ENCODE assay signal across 8 cellular contexts in genomic region chr9:37801287-37801850, GRCh38. TPM values are rescaled to one million over a fixed set of nuclear protein-coding genes. Genes with fewer than 3 reads are reported as not detected.
DNase-seq lines count a peak whose midpoint lies in the region; ATAC-seq and TF ChIP-seq lines count a peak whose summit lies in the region.

No MANE protein-coding gene starts in this region.

- no peaks in the 10 kb centered on the region for H3F3A ChIP-seq in DOHH2 (ENCODE audit: control insufficient read depth, insufficient read depth)

- H3K4me1 ChIP-seq in DOHH2 (ENCODE audit: control insufficient read depth, low read length) (peaks cover 23% of the 10 kb centered on the region), HUES48 (ENCODE audit: control insufficient read depth, insufficient read depth, low read length) (peaks cover 14% of the 10 kb centered on the region)

- peaks cover 39% of the 10 kb centered on the region for H3K4me1 Mint-ChIP-seq in activated T-cell treated with anti-CD3 and anti-CD28 coated beads, Interleukin-2, amount 50 U/mL, for 72 hours (ENCODE audit: low read depth)
- H3K4me1 Mint-ChIP-seq in glutamatergic neuron (ENCODE audit: low read depth, unreplicated experiment) = peaks cover 14% of the 10 kb centered on the region

- H3K36me3 Mint-ChIP-seq in activated T-cell treated with anti-CD3 and anti-CD28 coated beads, Interleukin-2, amount 50 U/mL, for 72 hours (ENCODE audit: insufficient read depth in 2 of 2) = peaks cover 0 to 3% of the 10 kb centered on the region in 2 donors
- peaks cover 8% of the 10 kb centered on the region for H3K36me3 Mint-ChIP-seq in glutamatergic neuron (ENCODE audit: unreplicated experiment)

- TF ChIP-seq CTCF in DOHH2 (IDR thresholded peaks at IDR 0.05; ENCODE audit: low read depth, low read length, poor library complexity, severe bottlenecking) = no peak
- TF ChIP-seq CTCF in glutamatergic neuron (IDR thresholded peaks at IDR 0.05; ENCODE audit: partially characterized antibody, unreplicated experiment) = no peak

- H3K9me3 ChIP-seq in DOHH2 (ENCODE audit: control insufficient read depth, insufficient read depth, low read length) (no peaks in the 10 kb centered on the region), HUES48 (ENCODE audit: control insufficient read depth, insufficient read depth, low read length) (no peaks in the 10 kb centered on the region)

- peaks cover 11% of the 10 kb centered on the region for H4K20me1 ChIP-seq in DOHH2 (ENCODE audit: control insufficient read depth, insufficient read depth, low read depth, low read length)

- intact Hi-C loops in posterior vena cava (cut with DNase I) = no loop called here

- peaks cover 63% of the 10 kb centered on the region for H3K79me2 ChIP-seq in DOHH2 (ENCODE audit: control insufficient read depth, low read length)

- peak overlapping the region; percentile 72 for H3K9ac ChIP-seq in HUES48 (ENCODE audit: low read depth, low read length)

- no peaks in the 10 kb centered on the region for H3K27me3 Mint-ChIP-seq in activated T-cell treated with anti-CD3 and anti-CD28 coated beads, Interleukin-2, amount 50 U/mL, for 72 hours (ENCODE audit: low read depth)
- H3K27me3 Mint-ChIP-seq in glutamatergic neuron (ENCODE audit: unreplicated experiment) = peaks cover 4% of the 10 kb centered on the region

- H3K9me2 ChIP-seq in DOHH2 (replicated peaks; ENCODE audit: control insufficient read depth, low read length) = no peaks in the 10 kb centered on the region

- ATAC-seq in GM21529 (IDR thresholded peaks at IDR 0.05; ENCODE audit: unreplicated experiment) = peak; percentile 45
- peak; percentile 60 to 61 for ATAC-seq in activated T-cell treated with anti-CD3 and anti-CD28 coated beads, Interleukin-2, amount 50 U/mL, for 72 hours (replicated peaks in 1 of 2)

- peak overlapping the region; percentile 48 for H3K27ac Mint-ChIP-seq in activated T-cell treated with anti-CD3 and anti-CD28 coated beads, Interleukin-2, amount 50 U/mL, for 72 hours
- peak overlapping the region; percentile 80 for H3K27ac Mint-ChIP-seq in glutamatergic neuron (ENCODE audit: unreplicated experiment)

- peak overlapping the region; percentile 93 for H3K4me2 ChIP-seq in DOHH2 (ENCODE audit: low read length)

- no peaks in the 10 kb centered on the region for H3K27me3 ChIP-seq in DOHH2 (ENCODE audit: control insufficient read depth, low read length)
- no peaks in the 10 kb centered on the region for H3K27me3 ChIP-seq in HUES48 (ENCODE audit: control insufficient read depth, insufficient read depth, low read length)

- H3K36me3 ChIP-seq in DOHH2 (ENCODE audit: control insufficient read depth, low read length) = peaks cover 26% of the 10 kb centered on the region
- peaks cover 4% of the 10 kb centered on the region; the same call in 1 of the 2 replicates for H3K36me3 ChIP-seq in HUES48 (ENCODE audit: control insufficient read depth, insufficient read depth, low read length)

- H3K4me3 ChIP-seq in DOHH2 (ENCODE audit: low read length) = peak overlapping the region; percentile 88
- peak overlapping the region; percentile 99 for H3K4me3 ChIP-seq in HUES48 (ENCODE audit: low read depth, low read length)

- peak overlapping the region; percentile 87 to 93 for H3K4me3 Mint-ChIP-seq in activated T-cell treated with anti-CD3 and anti-CD28 coated beads, Interleukin-2, amount 50 U/mL, for 72 hours
- H3K4me3 Mint-ChIP-seq in glutamatergic neuron (ENCODE audit: unreplicated experiment) = peak overlapping the region; percentile 93

- no peaks in the 10 kb centered on the region for H3K9me3 Mint-ChIP-seq in activated T-cell treated with anti-CD3 and anti-CD28 coated beads, Interleukin-2, amount 50 U/mL, for 72 hours
- peaks cover 10% of the 10 kb centered on the region for H3K9me3 Mint-ChIP-seq in glutamatergic neuron (ENCODE audit: unreplicated experiment)

- peak; percentile 51 to 59 for DNase-seq in activated T-cell treated with anti-CD3 and anti-CD28 coated beads, Interleukin-2, amount 50 U/mL, for 72 hours
- DNase-seq in glutamatergic neuron (peak; percentile 52), posterior vena cava (ENCODE audit: low spot score) (peak; percentile 85), ureter (ENCODE audit: low spot score) (no peak)
- no peak for DNase-seq in effector CD8-positive, alpha-beta T cell (lab: John Stamatoyannopoulos, UW)

- peak overlapping the region; percentile 62 for H3K27ac ChIP-seq in DOHH2 (ENCODE audit: low read depth, low read length)
- H3K27ac ChIP-seq in HUES48 (ENCODE audit: low read depth, low read length) = peak overlapping the region; percentile 79

RNA-seq across cellular contexts. Expression of gene DCAF10, which starts 0.8 kb away (rescaled TPM):
- total RNA-seq in activated T-cell treated with anti-CD3 and anti-CD28 coated beads, Interleukin-2, amount 50 U/mL, for 72 hours = 10 to 100 TPM; 27.2 to 27.6 TPM
- 19.3 TPM for total RNA-seq in glutamatergic neuron (ENCODE audit: unreplicated experiment)
- 10 to 100 TPM; 23.2 to 27.7 TPM for total RNA-seq in posterior vena cava
- 33.0 TPM for total RNA-seq in ureter

RNA-seq across cellular contexts. Expression of gene EXOSC3, which starts 16.5 kb away (rescaled TPM):
- total RNA-seq in activated T-cell treated with anti-CD3 and anti-CD28 coated beads, Interleukin-2, amount 50 U/mL, for 72 hours = 10 to 100 TPM; 60.2 to 72.0 TPM
- total RNA-seq in glutamatergic neuron (ENCODE audit: unreplicated experiment) = 45.4 TPM
- 10 to 100 TPM; 18.3 to 25.3 TPM for total RNA-seq in posterior vena cava
- 27.2 TPM for total RNA-seq in ureter

RNA-seq across cellular contexts. Expression of gene TRMT10B, which starts 47.8 kb away (rescaled TPM):
- total RNA-seq in activated T-cell treated with anti-CD3 and anti-CD28 coated beads, Interleukin-2, amount 50 U/mL, for 72 hours = 10 to 100 TPM; 15.9 to 16.1 TPM
- 8.8 TPM for total RNA-seq in glutamatergic neuron (ENCODE audit: unreplicated experiment)
- total RNA-seq in posterior vena cava = 1 to 10 TPM; 7.4 to 9.9 TPM
- 18.0 TPM for total RNA-seq in ureter

Comparison
In these comparisons a context has a peak if more than half of its experiments do, and no peak if none do; other contexts are left out.
1. DNase-seq: peak in activated T-cell treated with anti-CD3 and anti-CD28 coated beads, Interleukin-2, amount 50 U/mL, for 72 hours (2 of 2), glutamatergic neuron (single experiment) and posterior vena cava (single experiment); none in effector CD8-positive, alpha-beta T cell (single experiment) and ureter (single experiment).